Comparison of ENCODE assay signal across 29 cellular contexts in genomic region chr20:46415773-46416172, GRCh38.
"Had no signal": no experiment of that assay in that cellular context is flagged by ENCODE, and none has a peak within 500 bp of the region (broad histone marks: within the 10 kb centered on the region; RNA-seq: fewer than 3 reads in every experiment).

No MANE protein-coding gene starts in this region.

- H3K36me3 ChIP-seq: ascending aorta, cardiac muscle cell had no signal

- H3K4me1 ChIP-seq: ascending aorta had no signal

- FAIRE-seq: bronchial epithelial cell, TTC549 had no signal

- ATAC-seq: activated CD8-positive, alpha-beta T cell treated with anti-CD3 and anti-CD28 coated beads for 36 hours; activated naive CD8-positive, alpha-beta T cell treated with anti-CD3 and anti-CD28 coated beads, Interleukin-2, amount 50 U/mL, for 24 hours had no signal

- DNase-seq: activated B cell treated with CpG ODN at 0.5 μM for 24 hours; activated CD4-positive, alpha-beta memory T cell treated with anti-CD3 and anti-CD28 coated beads for 36 hours; activated CD4-positive, alpha-beta T cell treated with anti-CD3 and anti-CD28 coated beads for 4 hours; activated CD4-positive, alpha-beta T cell treated with anti-CD3 and anti-CD28 coated beads, Interleukin-2, amount 10 ng/mL, durations not matched to agents 24 days and 14 days; activated CD4-positive, alpha-beta T cell treated with anti-CD3 and anti-CD28 coated beads, Interleukin-2, amount 50 U/mL, for 1 hour; activated CD4-positive, alpha-beta T cell treated with anti-CD3 and anti-CD28 coated beads, Interleukin-2, amount 50 U/mL, for 4 hours; activated CD4-positive, CD25-positive, alpha-beta regulatory T cell treated with anti-CD3 and anti-CD28 coated beads, Interleukin-2, amount 50 U/mL, for 72 hours; activated CD8-positive, alpha-beta memory T cell treated with anti-CD3 and anti-CD28 coated beads, Interleukin-2, amount 50 U/mL, for 4 hours; activated CD8-positive, alpha-beta T cell treated with anti-CD3 and anti-CD28 coated beads for 36 hours; activated effector memory CD4-positive, alpha-beta T cell treated with Interleukin-2 at 50 U/mL for 16 hours; activated gamma-delta T cell; activated naive CD4-positive, alpha-beta T cell treated with anti-CD3 and anti-CD28 coated beads, Interleukin-2, amount 10 ng/mL, durations not matched to agents 7 days and 5 days; activated naive CD4-positive, alpha-beta T cell treated with Interleukin-2 at 50 U/mL for 16 hours; activated naive CD8-positive, alpha-beta T cell treated with anti-CD3 and anti-CD28 coated beads, Interleukin-2, amount 10 ng/mL, durations not matched to agents 7 days and 5 days; activated naive CD8-positive, alpha-beta T cell treated with anti-CD3 and anti-CD28 coated beads, Interleukin-2, amount 50 U/mL, for 24 hours; activated T-cell treated with anti-CD3 and anti-CD28 coated beads for 4 hours; activated T-cell treated with anti-CD3 and anti-CD28 coated beads, Interleukin-2, amount 50 U/mL, for 1 hour; activated T-cell treated with anti-CD3 and anti-CD28 coated beads, Interleukin-2, amount 50 U/mL, for 48 hours; amygdala; anterior cingulate cortex; cerebellar nuclear complex; T-helper 1 cell; T-helper 2 cell; T-helper 9 cell had no signal

- H3K4me3 ChIP-seq: ascending aorta, cardiac muscle cell had no signal

- H3K27ac ChIP-seq: ascending aorta, cardiac muscle cell, VCaP had no signal

- H3K9me3 ChIP-seq: ascending aorta had no signal

- H3K27me3 ChIP-seq: ascending aorta, cardiac muscle cell had no signal
